ENCODE assay signal across 9 cellular contexts in the genomic region with DNA sequence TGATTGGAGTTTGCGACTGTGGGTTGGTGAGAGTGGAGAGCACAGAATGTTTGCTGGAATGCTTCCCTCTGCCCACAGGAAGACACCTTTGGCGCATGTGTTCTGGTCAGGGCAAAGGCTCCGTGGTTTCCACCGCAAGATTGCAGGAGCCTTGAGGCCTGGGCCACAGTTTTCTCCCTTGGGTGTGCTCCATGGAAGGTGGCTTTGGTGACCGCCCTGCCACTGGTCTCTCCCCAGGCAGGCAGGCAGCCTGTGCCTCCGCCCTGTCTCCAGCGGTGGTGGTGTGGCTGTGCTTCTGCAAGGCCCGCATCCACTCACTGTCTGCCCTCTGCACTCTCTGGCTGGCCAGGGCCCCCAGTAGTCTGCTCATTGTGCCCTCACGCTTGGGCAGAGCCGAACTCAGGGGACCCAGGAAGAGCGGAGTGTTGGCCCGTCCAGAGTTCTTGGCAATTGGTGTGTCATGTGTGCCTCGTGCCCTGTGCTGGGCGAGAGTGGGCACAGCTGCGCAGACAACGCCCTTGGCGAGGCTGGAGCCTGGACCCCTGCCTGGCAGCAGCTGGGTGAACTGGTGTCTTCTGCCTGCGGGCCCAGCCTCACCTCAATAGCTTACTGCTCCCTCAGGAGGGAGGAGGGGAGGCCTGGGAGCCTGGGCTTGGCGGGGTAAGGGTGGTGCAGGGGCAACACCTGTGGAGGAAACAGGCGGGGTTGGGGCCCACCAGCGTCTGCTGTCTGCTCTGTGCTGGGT. TPM values are rescaled to one million over a fixed set of nuclear protein-coding genes. Genes with fewer than 3 reads are reported as not detected.
DNase-seq lines count a peak whose midpoint lies in the region; ATAC-seq, FAIRE-seq and TF ChIP-seq lines count a peak whose summit lies in the region.
"Had no signal": no experiment of that assay in that cellular context is flagged by ENCODE, and none has a peak within 500 bp of the region (broad histone marks: within the 10 kb centered on the region; RNA-seq: fewer than 3 reads in every experiment).

No MANE protein-coding gene starts in this region.

- DNase-seq in activated effector memory CD4-positive, alpha-beta T cell treated with anti-CD3 and anti-CD28 coated beads, Interleukin-2, amount 50 U/mL, for 16 hours = peak; percentile 63
- no peak for DNase-seq in activated effector memory CD4-positive, alpha-beta T cell treated with Interleukin-2 at 50 U/mL for 16 hours
- no peak for DNase-seq in activated T-cell treated with anti-CD3 and anti-CD28 coated beads, Interleukin-2, amount 50 U/mL, for 4 hours
- DNase-seq in left lobe of liver (ENCODE audit: low spot score) (peak; percentile 46), NCI-H526 (lab: John Stamatoyannopoulos, UW) (no peak), EL (no peak), H54 (ENCODE audit: insufficient read length, low spot score) (no peak)

- H3K4me3 Mint-ChIP-seq in activated T-cell treated with anti-CD3 and anti-CD28 coated beads, Interleukin-2, amount 50 U/mL, for 4 hours = peak overlapping the region; percentile 98

- peak overlapping the region; percentile 86 for H3K4me3 ChIP-seq in thymus (ENCODE audit: low read length)

- no peaks in the 10 kb centered on the region for H3K36me3 Mint-ChIP-seq in activated T-cell treated with anti-CD3 and anti-CD28 coated beads, Interleukin-2, amount 50 U/mL, for 4 hours (ENCODE audit: insufficient read depth)

- TF ChIP-seq POLR2A in H54 (IDR thresholded peaks at IDR 0.05; ENCODE audit: low read depth, low read length) = no peak

- no peak for FAIRE-seq in H54 (lab: Jason Lieb, UNC)

- H3K4me1 Mint-ChIP-seq in activated T-cell treated with anti-CD3 and anti-CD28 coated beads, Interleukin-2, amount 50 U/mL, for 4 hours (ENCODE audit: low read depth) = peaks cover 41% of the 10 kb centered on the region

- no peaks in the 10 kb centered on the region for H3K9me3 ChIP-seq in thymus (ENCODE audit: control insufficient read depth)
- H3K9me3 ChIP-seq: adrenal gland had no signal

- no peaks in the 10 kb centered on the region for H3K27me3 Mint-ChIP-seq in activated T-cell treated with anti-CD3 and anti-CD28 coated beads, Interleukin-2, amount 50 U/mL, for 4 hours (ENCODE audit: low read depth)

- H3K9me3 Mint-ChIP-seq in activated T-cell treated with anti-CD3 and anti-CD28 coated beads, Interleukin-2, amount 50 U/mL, for 4 hours = no peaks in the 10 kb centered on the region

- H3K4me1 ChIP-seq in thymus (ENCODE audit: control insufficient read depth, insufficient read depth, low read length) = peaks cover 42% of the 10 kb centered on the region

- no peak for ATAC-seq in activated T-cell treated with anti-CD3 and anti-CD28 coated beads, Interleukin-2, amount 50 U/mL, for 4 hours
- ATAC-seq in left lobe of liver = no peak

- peaks cover 20% of the 10 kb centered on the region for H3K36me3 ChIP-seq in thymus (ENCODE audit: control insufficient read depth, insufficient read depth)

- H3K27me3 ChIP-seq in thymus (ENCODE audit: control insufficient read depth, insufficient read depth) = no peaks in the 10 kb centered on the region
- H3K27me3 ChIP-seq: adrenal gland had no signal

- WGBS in thymus = 39% methylated on average over 21 of the region's 21 CpGs

- peak overlapping the region; percentile 97 for H3K27ac ChIP-seq in thymus (ENCODE audit: low read depth)

RNA-seq across cellular contexts. Expression of a gene that starts 2.0 kb away (rescaled TPM):
- 100 to 1,000 TPM; 219 to 248 (median 242) TPM for total RNA-seq in activated T-cell treated with anti-CD3 and anti-CD28 coated beads, Interleukin-2, amount 50 U/mL, for 4 hours
- total RNA-seq in left lobe of liver = 128 TPM
- 370 TPM for polyA plus RNA-seq in thymus

RNA-seq across cellular contexts. Expression of a gene that starts 7.7 kb away (rescaled TPM):
- under 1 TPM; 0.49 to 0.79 (median 0.53) TPM for total RNA-seq in activated T-cell treated with anti-CD3 and anti-CD28 coated beads, Interleukin-2, amount 50 U/mL, for 4 hours
- total RNA-seq in left lobe of liver = 0.50 TPM
- polyA plus RNA-seq in thymus = 1.2 TPM

RNA-seq across cellular contexts. Expression of a gene that starts 23.6 kb away (rescaled TPM):
- 10 to 100 TPM; 14.5 to 17.6 (median 15.9) TPM for total RNA-seq in activated T-cell treated with anti-CD3 and anti-CD28 coated beads, Interleukin-2, amount 50 U/mL, for 4 hours
- 9.8 TPM for total RNA-seq in left lobe of liver
- polyA plus RNA-seq in thymus = 1.7 TPM

RNA-seq across cellular contexts. Expression of a gene that starts 32.9 kb away (rescaled TPM):
- total RNA-seq in activated T-cell treated with anti-CD3 and anti-CD28 coated beads, Interleukin-2, amount 50 U/mL, for 4 hours = 10 to 100 TPM; 82.3 to 93.0 (median 89.5) TPM
- 38.0 TPM for total RNA-seq in left lobe of liver
- 96.7 TPM for polyA plus RNA-seq in thymus

RNA-seq across cellular contexts. Expression of a gene that starts 38.9 kb away (rescaled TPM):
- 10 to 100 TPM; 41.0 to 41.9 (median 41.7) TPM for total RNA-seq in activated T-cell treated with anti-CD3 and anti-CD28 coated beads, Interleukin-2, amount 50 U/mL, for 4 hours
- total RNA-seq in left lobe of liver = 6.9 TPM
- polyA plus RNA-seq in thymus = 26.1 TPM

Comparison
In these comparisons a context has a peak if more than half of its experiments do, and no peak if none do; other contexts are left out.
1. DNase-seq: peak in activated effector memory CD4-positive, alpha-beta T cell treated with anti-CD3 and anti-CD28 coated beads, Interleukin-2, amount 50 U/mL, for 16 hours (single experiment) and left lobe of liver (single experiment); none in activated effector memory CD4-positive, alpha-beta T cell treated with Interleukin-2 at 50 U/mL for 16 hours (single experiment), activated T-cell treated with anti-CD3 and anti-CD28 coated beads, Interleukin-2, amount 50 U/mL, for 4 hours (single experiment), NCI-H526 (0 of 2), EL (single experiment) and H54 (single experiment).